In the genomic region with DNA sequence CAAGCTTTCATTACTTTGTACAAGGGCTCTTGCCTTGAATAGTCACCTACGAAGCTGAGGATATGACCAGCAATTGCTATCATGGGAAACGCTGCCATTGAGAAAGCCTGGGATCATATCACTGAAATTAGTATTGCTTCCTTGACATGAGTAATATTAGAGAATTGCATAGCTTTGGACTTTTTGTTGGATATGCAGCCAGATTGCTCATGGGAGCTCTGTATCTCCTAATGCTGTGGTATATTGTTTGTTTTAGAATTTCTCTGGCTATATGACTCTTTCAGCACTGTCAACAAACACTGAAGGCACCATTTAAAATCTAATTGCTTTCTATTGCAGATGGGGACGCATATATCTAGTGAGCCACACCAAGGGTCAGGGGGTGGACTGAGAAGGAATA, we compare ENCODE assay signal across 22 cellular contexts.
DNase-seq lines count a peak whose midpoint lies in the region; ATAC-seq and TF ChIP-seq lines count a peak whose summit lies in the region.
"Had no signal": no experiment of that assay in that cellular context is flagged by ENCODE, and none has a peak within 500 bp of the region (broad histone marks: within the 10 kb centered on the region; RNA-seq: fewer than 3 reads in every experiment).

No MANE protein-coding gene starts in this region.

- CTCF ChIA-PET in AG04449 (lab: Yijun Ruan, JAX) = no interaction called here

- no peak overlapping the region for H3K4me3 ChIP-seq in AG04449 (ENCODE audit: low read depth, low read length)
- H3K4me3 ChIP-seq: A549, BLaER1, GM12878 had no signal

- no peak for ATAC-seq in HG03432 (IDR thresholded peaks at IDR 0.05; ENCODE audit: unreplicated experiment)
- ATAC-seq: A549, GM12878 had no signal

- no peak for TF ChIP-seq CTCF in AG04449 (IDR thresholded peaks at IDR 0.05; ENCODE audit: insufficient read depth, low read length, missing control alignments)

- DNase-seq in AG04449 (ENCODE audit: low read depth, low spot score) (peak; percentile 7), amniotic epithelial cell (ENCODE audit: low read depth) (peak; percentile 3), iris pigment epithelial cell (ENCODE audit: low read depth) (peak; percentile 8), activated T-cell treated with anti-CD3 and anti-CD28 coated beads for 4 hours (no peak), activated gamma-delta T cell (lab: John Stamatoyannopoulos, UW) (no peak)
- DNase-seq: BE2C; C1 segment of cervical spinal cord; CD4-positive, alpha-beta memory T cell; CD4-positive, CD25-positive, alpha-beta regulatory T cell; CD8-positive, alpha-beta memory T cell; COR-L47; DMS 273 treated with DMSO at 0.1 percent for 48 hours; DMS153; DMS53; DMS79; DND-41; EL; GDM1 had no signal

- POLR2A ChIA-PET in AG04449 (lab: Yijun Ruan, JAX) = no interaction called here

Comparison
In these comparisons a context has a peak if more than half of its experiments do, and no peak if none do; other contexts are left out.
1. DNase-seq: peak in AG04449 (single experiment), amniotic epithelial cell (single experiment) and iris pigment epithelial cell (single experiment); none in activated T-cell treated with anti-CD3 and anti-CD28 coated beads for 4 hours (single experiment) and activated gamma-delta T cell (single experiment).